15 cellular contexts compared by ENCODE assay signal in the genomic region with DNA sequence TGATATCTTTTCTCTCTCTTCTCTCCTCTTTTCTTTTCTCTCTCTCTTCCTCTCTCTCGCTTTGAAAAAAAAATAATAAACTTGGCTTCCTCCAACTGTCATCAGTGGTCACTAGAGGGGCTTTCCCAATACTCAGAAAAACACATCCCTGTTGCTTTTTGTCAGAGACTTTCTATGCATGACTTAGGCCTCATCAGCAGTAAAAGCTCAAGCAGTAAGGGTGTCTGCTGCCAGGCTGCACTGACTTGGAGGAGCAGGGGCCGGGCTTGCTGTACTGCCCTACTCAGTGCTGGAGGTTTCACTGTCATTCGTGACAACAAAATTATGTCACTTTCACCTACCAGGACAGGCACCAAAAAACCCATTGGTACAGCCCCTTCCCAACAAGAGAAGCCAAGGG.
A peak's percentile ranks its signal among the peaks of the same experiment; 100 is the strongest.
DNase-seq lines count a peak whose midpoint lies in the region; ATAC-seq and TF ChIP-seq lines count a peak whose summit lies in the region.
"Had no signal": no experiment of that assay in that cellular context is flagged by ENCODE, and none has a peak within 500 bp of the region (broad histone marks: within the 10 kb centered on the region; RNA-seq: fewer than 3 reads in every experiment).

No MANE protein-coding gene starts in this region.

- no peak for TF ChIP-seq CTCF in osteoblast (IDR thresholded peaks at IDR 0.05; ENCODE audit: extremely low read depth, low read depth, low read length)

- no peak overlapping the region for H3K4me2 ChIP-seq in osteoblast (ENCODE audit: insufficient read depth, low read length)

- CTCF ChIA-PET in activated naive CD4-positive, alpha-beta T cell treated with anti-CD3 and anti-CD28 coated beads for 36 hours (lab: Charles Lee), result interaction anchor here (1.1 kb wide), 1 partner anchor 14 kb away, joined by 3 read pairs; no protein-coding TSS in a partner anchor

- no peaks in the 10 kb centered on the region for H3K9me3 ChIP-seq in osteoblast (ENCODE audit: low read depth, low read length)
- H3K9me3 ChIP-seq: esophagus squamous epithelium, thoracic aorta had no signal

- H3K36me3 ChIP-seq in osteoblast (ENCODE audit: insufficient read depth, low read length), result no peaks in the 10 kb centered on the region
- H3K36me3 ChIP-seq: esophagus squamous epithelium, thoracic aorta had no signal

- no peaks in the 10 kb centered on the region for H3K9me3 Mint-ChIP-seq in activated naive CD4-positive, alpha-beta T cell treated with anti-CD3 and anti-CD28 coated beads, Interleukin-2, amount 50 U/mL, for 24 hours
- H3K9me3 Mint-ChIP-seq in activated naive CD4-positive, alpha-beta T cell treated with anti-CD3 and anti-CD28 coated beads for 36 hours, result no peaks in the 10 kb centered on the region
- H3K9me3 Mint-ChIP-seq in stimulated activated naive CD8-positive, alpha-beta T cell treated with anti-CD3 and anti-CD28 coated beads, Interleukin-15, Interleukin-2, amounts not matched to agents 100 ng/mL and 50 ng/mL, for 24 hours, result no peaks in the 10 kb centered on the region

- H3K27me3 Mint-ChIP-seq in activated naive CD4-positive, alpha-beta T cell treated with anti-CD3 and anti-CD28 coated beads, Interleukin-2, amount 50 U/mL, for 24 hours, result no peaks in the 10 kb centered on the region
- H3K27me3 Mint-ChIP-seq in activated naive CD4-positive, alpha-beta T cell treated with anti-CD3 and anti-CD28 coated beads for 36 hours (ENCODE audit: low read depth), result no peaks in the 10 kb centered on the region
- no peaks in the 10 kb centered on the region for H3K27me3 Mint-ChIP-seq in stimulated activated naive CD8-positive, alpha-beta T cell treated with anti-CD3 and anti-CD28 coated beads, Interleukin-15, Interleukin-2, amounts not matched to agents 100 ng/mL and 50 ng/mL, for 24 hours

- no peak overlapping the region for H2AFZ ChIP-seq in osteoblast (ENCODE audit: low read length)

- H3K36me3 Mint-ChIP-seq in activated naive CD4-positive, alpha-beta T cell treated with anti-CD3 and anti-CD28 coated beads, Interleukin-2, amount 50 U/mL, for 24 hours, result no peaks in the 10 kb centered on the region
- no peaks in the 10 kb centered on the region for H3K36me3 Mint-ChIP-seq in activated naive CD4-positive, alpha-beta T cell treated with anti-CD3 and anti-CD28 coated beads for 36 hours (ENCODE audit: low read depth)
- H3K36me3 Mint-ChIP-seq in stimulated activated naive CD8-positive, alpha-beta T cell treated with anti-CD3 and anti-CD28 coated beads, Interleukin-15, Interleukin-2, amounts not matched to agents 100 ng/mL and 50 ng/mL, for 24 hours (ENCODE audit: low read depth), result no peaks in the 10 kb centered on the region

- DNase-seq in activated naive CD4-positive, alpha-beta T cell treated with anti-CD3 and anti-CD28 coated beads for 36 hours, result no peak
- DNase-seq in NCI-H1092 (lab: John Stamatoyannopoulos, UW) (no peak), osteoblast (ENCODE audit: insufficient read length, low spot score, missing footprints) (no peak)
- DNase-seq: ACHN; activated effector memory CD4-positive, alpha-beta T cell treated with anti-CD3 and anti-CD28 coated beads, Interleukin-2, amount 50 U/mL, for 16 hours; central memory CD4-positive, alpha-beta T cell; DMS79; esophagus squamous epithelium; NCI-H2227 treated with DMSO at 0.1 percent for 48 hours had no signal

- H3K4me1 ChIP-seq in osteoblast (ENCODE audit: insufficient read depth, low read length), result no peaks in the 10 kb centered on the region

- H3K27me3 ChIP-seq in osteoblast (ENCODE audit: insufficient read depth, low read length), result no peaks in the 10 kb centered on the region
- H3K27me3 ChIP-seq: esophagus squamous epithelium had no signal

- ATAC-seq in HG02571 (IDR thresholded peaks at IDR 0.05; ENCODE audit: unreplicated experiment) (peak; percentile 75), HG03442 (IDR thresholded peaks at IDR 0.05; ENCODE audit: unreplicated experiment) (peak; percentile 93), GM19324 (IDR thresholded peaks at IDR 0.05; ENCODE audit: low FRiP score, unreplicated experiment) (no peak)

- no peak overlapping the region for H3K4me3 Mint-ChIP-seq in activated naive CD4-positive, alpha-beta T cell treated with anti-CD3 and anti-CD28 coated beads, Interleukin-2, amount 50 U/mL, for 24 hours
- H3K4me3 Mint-ChIP-seq in activated naive CD4-positive, alpha-beta T cell treated with anti-CD3 and anti-CD28 coated beads for 36 hours, result no peak overlapping the region
- no peak overlapping the region for H3K4me3 Mint-ChIP-seq in stimulated activated naive CD8-positive, alpha-beta T cell treated with anti-CD3 and anti-CD28 coated beads, Interleukin-15, Interleukin-2, amounts not matched to agents 100 ng/mL and 50 ng/mL, for 24 hours

- H3K4me3 ChIP-seq in osteoblast (ENCODE audit: insufficient read depth, low read length), result no peak overlapping the region
- H3K4me3 ChIP-seq: esophagus squamous epithelium, thoracic aorta had no signal

- peaks cover 1% of the 10 kb centered on the region for H3K4me1 Mint-ChIP-seq in activated naive CD4-positive, alpha-beta T cell treated with anti-CD3 and anti-CD28 coated beads, Interleukin-2, amount 50 U/mL, for 24 hours
- H3K4me1 Mint-ChIP-seq in activated naive CD4-positive, alpha-beta T cell treated with anti-CD3 and anti-CD28 coated beads for 36 hours (ENCODE audit: low read depth), result peaks cover 5% of the 10 kb centered on the region
- H3K4me1 Mint-ChIP-seq in stimulated activated naive CD8-positive, alpha-beta T cell treated with anti-CD3 and anti-CD28 coated beads, Interleukin-15, Interleukin-2, amounts not matched to agents 100 ng/mL and 50 ng/mL, for 24 hours (ENCODE audit: low read depth), result peaks cover 24% of the 10 kb centered on the region

- H4K20me1 ChIP-seq in osteoblast (ENCODE audit: insufficient read depth, low read length), result no peaks in the 10 kb centered on the region

- no peak overlapping the region for H3K27ac ChIP-seq in osteoblast (ENCODE audit: low read depth, low read length)
- H3K27ac ChIP-seq: esophagus squamous epithelium, thoracic aorta had no signal

- no peaks in the 10 kb centered on the region for H3K79me2 ChIP-seq in osteoblast (ENCODE audit: insufficient read depth, low read length)

- peak overlapping the region; percentile 26 for H3K27ac Mint-ChIP-seq in activated naive CD4-positive, alpha-beta T cell treated with anti-CD3 and anti-CD28 coated beads, Interleukin-2, amount 50 U/mL, for 24 hours
- H3K27ac Mint-ChIP-seq in activated naive CD4-positive, alpha-beta T cell treated with anti-CD3 and anti-CD28 coated beads for 36 hours, result no peak overlapping the region
- H3K27ac Mint-ChIP-seq in stimulated activated naive CD8-positive, alpha-beta T cell treated with anti-CD3 and anti-CD28 coated beads, Interleukin-15, Interleukin-2, amounts not matched to agents 100 ng/mL and 50 ng/mL, for 24 hours, result peak overlapping the region; percentile 77

- intact Hi-C loops in activated naive CD4-positive, alpha-beta T cell treated with anti-CD3 and anti-CD28 coated beads for 36 hours (cut with micrococcal nuclease), result no loop called here
